In the genomic region with DNA sequence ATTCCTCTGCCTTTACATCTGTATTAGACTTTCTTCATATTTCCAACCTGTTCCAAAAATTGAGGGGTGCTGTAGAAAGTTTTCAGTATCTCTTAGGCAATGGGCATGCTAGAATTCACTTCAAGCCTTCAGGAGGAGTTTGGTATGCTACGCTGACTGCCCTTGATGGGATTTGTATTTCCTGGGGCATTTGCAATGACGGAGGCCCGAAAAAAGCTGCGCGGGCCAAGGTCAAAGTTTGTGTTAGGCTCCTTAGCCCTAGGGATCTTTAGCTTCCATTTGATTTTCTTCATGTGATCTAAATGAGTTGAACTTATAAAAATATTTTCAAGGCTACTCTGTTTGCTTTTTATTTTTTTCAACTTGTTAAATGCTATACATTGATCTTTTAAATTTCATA, we compare ENCODE assay signal across 12 cellular contexts.
"Had no signal": no experiment of that assay in that cellular context is flagged by ENCODE, and none has a peak within 500 bp of the region (broad histone marks: within the 10 kb centered on the region; RNA-seq: fewer than 3 reads in every experiment).

No MANE protein-coding gene starts in this region.

- H3K9me3 ChIP-seq: esophagus muscularis mucosa, gastroesophageal sphincter, left ventricle myocardium inferior, right atrium auricular region had no signal

- H3K27me3 ChIP-seq: dorsolateral prefrontal cortex, esophagus muscularis mucosa, gastroesophageal sphincter, right atrium auricular region had no signal

- H3K4me3 ChIP-seq: dorsolateral prefrontal cortex, esophagus muscularis mucosa, gastroesophageal sphincter, left ventricle myocardium inferior, right atrium auricular region, smooth muscle cell had no signal

- ATAC-seq: gastroesophageal sphincter; naive thymus-derived CD4-positive, alpha-beta T cell had no signal

- DNase-seq: cortex of kidney; dorsolateral prefrontal cortex; effector memory CD4-positive, alpha-beta T cell; hippocampal formation; left ventricle myocardium inferior; naive thymus-derived CD4-positive, alpha-beta T cell; stimulated activated CD4-positive, alpha-beta T cell treated with anti-CD3 and anti-CD28 coated beads, Interleukin-2, amount 100 ng/mL, for 48 hours; stimulated activated naive CD4-positive, alpha-beta T cell treated with Interleukin-2 at 50 U/mL for 16 hours had no signal

- H3K4me1 ChIP-seq: esophagus muscularis mucosa, gastroesophageal sphincter, left ventricle myocardium inferior, right atrium auricular region had no signal

- H3K4me2 ChIP-seq: smooth muscle cell had no signal

- H3K27ac ChIP-seq: dorsolateral prefrontal cortex, esophagus muscularis mucosa, gastroesophageal sphincter, left ventricle myocardium inferior, right atrium auricular region had no signal

- H3K36me3 ChIP-seq: esophagus muscularis mucosa, gastroesophageal sphincter, left ventricle myocardium inferior, right atrium auricular region had no signal
